1 cellular context compared by ENCODE assay signal in the genomic region with DNA sequence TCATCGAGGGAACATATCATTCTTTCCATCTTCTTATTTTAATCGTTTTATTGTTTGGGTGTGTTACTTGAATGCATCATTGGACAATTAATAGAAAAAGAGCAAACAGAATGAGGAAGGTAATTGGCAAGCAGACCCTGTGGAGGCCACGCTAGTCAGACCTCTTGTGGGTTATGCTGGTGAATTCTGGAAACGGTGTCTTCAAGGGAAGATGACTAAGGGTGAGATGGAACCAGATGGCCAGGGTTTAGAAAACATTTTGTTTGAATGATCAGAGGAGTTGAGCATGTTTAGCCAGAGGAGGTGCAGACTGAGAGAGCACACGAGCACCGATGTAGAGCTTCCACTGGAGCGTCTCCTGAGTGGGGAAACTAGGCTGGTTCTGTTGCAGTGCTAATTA.
TF ChIP-seq lines count a peak whose summit lies in the region.

No MANE protein-coding gene starts in this region.

TF ChIP-seq in WTC11, 78 proteins besides CTCF, POLR2A, EP300 and RAD21 (continued from another document):
- TF ChIP-seq, protein P1, sequence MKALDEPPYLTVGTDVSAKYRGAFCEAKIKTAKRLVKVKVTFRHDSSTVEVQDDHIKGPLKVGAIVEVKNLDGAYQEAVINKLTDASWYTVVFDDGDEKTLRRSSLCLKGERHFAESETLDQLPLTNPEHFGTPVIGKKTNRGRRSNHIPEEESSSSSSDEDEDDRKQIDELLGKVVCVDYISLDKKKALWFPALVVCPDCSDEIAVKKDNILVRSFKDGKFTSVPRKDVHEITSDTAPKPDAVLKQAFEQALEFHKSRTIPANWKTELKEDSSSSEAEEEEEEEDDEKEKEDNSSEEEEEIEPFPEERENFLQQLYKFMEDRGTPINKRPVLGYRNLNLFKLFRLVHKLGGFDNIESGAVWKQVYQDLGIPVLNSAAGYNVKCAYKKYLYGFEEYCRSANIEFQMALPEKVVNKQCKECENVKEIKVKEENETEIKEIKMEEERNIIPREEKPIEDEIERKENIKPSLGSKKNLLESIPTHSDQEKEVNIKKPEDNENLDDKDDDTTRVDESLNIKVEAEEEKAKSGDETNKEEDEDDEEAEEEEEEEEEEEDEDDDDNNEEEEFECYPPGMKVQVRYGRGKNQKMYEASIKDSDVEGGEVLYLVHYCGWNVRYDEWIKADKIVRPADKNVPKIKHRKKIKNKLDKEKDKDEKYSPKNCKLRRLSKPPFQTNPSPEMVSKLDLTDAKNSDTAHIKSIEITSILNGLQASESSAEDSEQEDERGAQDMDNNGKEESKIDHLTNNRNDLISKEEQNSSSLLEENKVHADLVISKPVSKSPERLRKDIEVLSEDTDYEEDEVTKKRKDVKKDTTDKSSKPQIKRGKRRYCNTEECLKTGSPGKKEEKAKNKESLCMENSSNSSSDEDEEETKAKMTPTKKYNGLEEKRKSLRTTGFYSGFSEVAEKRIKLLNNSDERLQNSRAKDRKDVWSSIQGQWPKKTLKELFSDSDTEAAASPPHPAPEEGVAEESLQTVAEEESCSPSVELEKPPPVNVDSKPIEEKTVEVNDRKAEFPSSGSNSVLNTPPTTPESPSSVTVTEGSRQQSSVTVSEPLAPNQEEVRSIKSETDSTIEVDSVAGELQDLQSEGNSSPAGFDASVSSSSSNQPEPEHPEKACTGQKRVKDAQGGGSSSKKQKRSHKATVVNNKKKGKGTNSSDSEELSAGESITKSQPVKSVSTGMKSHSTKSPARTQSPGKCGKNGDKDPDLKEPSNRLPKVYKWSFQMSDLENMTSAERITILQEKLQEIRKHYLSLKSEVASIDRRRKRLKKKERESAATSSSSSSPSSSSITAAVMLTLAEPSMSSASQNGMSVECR (CRISPR knock-in tag; IDR thresholded peaks at IDR 0.05; ENCODE audit: borderline replicate concordance) = no peak
- TF ChIP-seq, protein P2, sequence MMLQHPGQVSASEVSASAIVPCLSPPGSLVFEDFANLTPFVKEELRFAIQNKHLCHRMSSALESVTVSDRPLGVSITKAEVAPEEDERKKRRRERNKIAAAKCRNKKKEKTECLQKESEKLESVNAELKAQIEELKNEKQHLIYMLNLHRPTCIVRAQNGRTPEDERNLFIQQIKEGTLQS (CRISPR knock-in tag; conservative IDR thresholded peaks at IDR 0.05) = no peak
- TF ChIP-seq PRRX2 (CRISPR knock-in tag; IDR thresholded peaks at IDR 0.05) = no peak
- no peak for TF ChIP-seq SP1 (CRISPR knock-in tag; conservative IDR thresholded peaks at IDR 0.05)
- TF ChIP-seq GABPB1 (CRISPR knock-in tag; IDR thresholded peaks at IDR 0.05) = no peak
- no peak for TF ChIP-seq MXD4 (CRISPR knock-in tag; IDR thresholded peaks at IDR 0.05; ENCODE audit: borderline replicate concordance)
- TF ChIP-seq CREB1 (CRISPR knock-in tag; IDR thresholded peaks at IDR 0.05) = no peak
